In the genomic region with DNA sequence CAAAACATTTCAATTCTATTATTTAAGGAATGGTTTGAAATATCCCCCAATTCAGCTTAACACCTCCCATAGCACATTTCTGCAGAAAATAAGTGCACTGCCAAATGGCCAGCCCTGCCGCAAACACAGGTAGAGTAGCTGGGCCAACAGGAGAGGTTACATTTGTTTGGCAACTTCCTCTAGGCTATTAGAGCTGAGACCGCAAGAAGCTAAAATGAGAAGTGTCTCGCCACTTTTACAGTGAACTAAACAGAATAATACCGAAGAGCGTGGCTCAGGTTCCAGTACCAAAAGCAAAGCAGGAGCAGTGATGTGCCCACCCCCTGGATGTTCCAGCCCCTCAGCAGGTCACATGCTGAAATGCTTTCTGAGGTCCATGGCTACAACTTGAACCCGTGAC, we compare ENCODE assay signal across 19 cellular contexts.
"Had no signal": no experiment of that assay in that cellular context is flagged by ENCODE, and none has a peak within 500 bp of the region (broad histone marks: within the 10 kb centered on the region; RNA-seq: fewer than 3 reads in every experiment).

No MANE protein-coding gene starts in this region.

- H3K27me3 ChIP-seq: esophagus squamous epithelium, gastroesophageal sphincter, right lobe of liver, suprapubic skin, thyroid gland had no signal

- H3K4me1 ChIP-seq: esophagus squamous epithelium, gastroesophageal sphincter, left ventricle myocardium inferior, lower lobe of right lung, psoas muscle, right lobe of liver, suprapubic skin, thyroid gland had no signal

- H3K9me3 ChIP-seq: esophagus squamous epithelium, gastroesophageal sphincter, left ventricle myocardium inferior, lower lobe of right lung, psoas muscle, right lobe of liver, suprapubic skin, thyroid gland had no signal

- ATAC-seq: effector memory CD8-positive, alpha-beta T cell; gastroesophageal sphincter; lower lobe of right lung; psoas muscle; stimulated activated effector memory CD8-positive, alpha-beta T cell treated with anti-CD3 and anti-CD28 coated beads, Interleukin-12 subunit alpha, Interleukin-12 subunit beta, amount 100 ng/mL, for 72 hours; stimulated activated naive CD8-positive, alpha-beta T cell treated with anti-CD3 and anti-CD28 coated beads, Interleukin-15, Interleukin-2, amounts not matched to agents 100 U/mL and 50 U/mL, for 24 hours had no signal

- H3K4me3 ChIP-seq: esophagus squamous epithelium, gastroesophageal sphincter, left ventricle myocardium inferior, lower lobe of right lung, psoas muscle, right lobe of liver, suprapubic skin, thyroid gland had no signal

- DNase-seq: effector memory CD8-positive, alpha-beta T cell; esophagus squamous epithelium; foreskin fibroblast; glutamatergic neuron; immature natural killer cell; left ventricle myocardium inferior; lower lobe of right lung; psoas muscle; retina; right lobe of liver; stimulated activated CD4-positive, alpha-beta T cell treated with anti-CD3 and anti-CD28 coated beads, Interleukin-4, amount 100 ng/mL, for 1 hour; stimulated activated CD8-positive, alpha-beta memory T cell treated with anti-CD3 and anti-CD28 coated beads, Interleukin-4, amount 100 ng/mL, for 48 hours; stimulated activated naive CD8-positive, alpha-beta T cell treated with anti-CD3 and anti-CD28 coated beads, Interleukin-15, Interleukin-2, amounts not matched to agents 100 U/mL and 50 U/mL, for 24 hours; thyroid gland had no signal

- H3K27ac ChIP-seq: esophagus squamous epithelium, gastroesophageal sphincter, left ventricle myocardium inferior, lower lobe of right lung, psoas muscle, right lobe of liver, suprapubic skin, thyroid gland had no signal

- H3K36me3 ChIP-seq: esophagus squamous epithelium, gastroesophageal sphincter, left ventricle myocardium inferior, lower lobe of right lung, right lobe of liver, suprapubic skin, thyroid gland had no signal

- FAIRE-seq: keratinocyte, urothelium cell line had no signal
